Comparison of ENCODE assay signal across 16 cellular contexts in the genomic region with DNA sequence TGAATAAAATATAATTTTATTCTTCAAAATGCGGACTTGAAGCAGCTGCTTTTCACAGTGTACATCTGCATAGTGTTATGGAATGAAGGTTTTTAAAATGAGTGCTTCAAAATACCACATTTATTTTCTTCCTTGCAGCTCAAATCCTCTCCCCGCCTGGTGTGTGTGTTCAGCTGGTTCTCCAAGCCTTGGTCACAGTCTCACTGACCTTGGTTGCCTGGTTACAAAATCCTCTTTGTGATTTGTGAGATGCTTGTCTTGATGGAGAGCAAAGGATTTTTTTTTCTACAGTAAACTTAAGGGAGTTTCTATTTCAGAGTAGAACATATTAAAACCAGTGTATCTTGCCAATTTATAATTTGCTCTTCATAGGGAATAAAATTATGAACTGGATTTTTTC.
DNase-seq lines count a peak whose midpoint lies in the region; ATAC-seq and TF ChIP-seq lines count a peak whose summit lies in the region.
"Had no signal": no experiment of that assay in that cellular context is flagged by ENCODE, and none has a peak within 500 bp of the region (broad histone marks: within the 10 kb centered on the region; RNA-seq: fewer than 3 reads in every experiment).

No MANE protein-coding gene starts in this region.

- CTCF ChIA-PET in WTC11 (lab: Charles Lee): no interaction called here

- TF ChIP-seq POLR2A in testis (IDR thresholded peaks at IDR 0.05): no peak

- POLR2A ChIA-PET in WTC11 (lab: Charles Lee): no interaction called here

- ATAC-seq in WTC11: no peak
- ATAC-seq: K562 had no signal

- H3K4me3 Mint-ChIP-seq in WTC11: no peak overlapping the region
- H3K4me3 Mint-ChIP-seq: naive B cell had no signal

- TF ChIP-seq CTCF in foreskin fibroblast (IDR thresholded peaks at IDR 0.05; ENCODE audit: low read depth, low read length) (no peak), testis (IDR thresholded peaks at IDR 0.05) (no peak), WTC11 (IDR thresholded peaks at IDR 0.05) (no peak)

- WGBS in testis, 2 donors: 42 to 49% methylated on average over 2 of the region's 2 CpGs

- no peaks in the 10 kb centered on the region for H3K4me1 Mint-ChIP-seq in WTC11
- H3K4me1 Mint-ChIP-seq: naive B cell had no signal

- H3K4me1 ChIP-seq in SJCRH30: peaks cover 27% of the 10 kb centered on the region
- H3K4me1 ChIP-seq in testis: no peaks in the 10 kb centered on the region

- H3K4me3 ChIP-seq in SJCRH30 (no peak overlapping the region), foreskin fibroblast (ENCODE audit: low read depth in 1 of 2, low read length in 2 of 2) (no peak overlapping the region), testis (no peak overlapping the region)
- H3K4me3 ChIP-seq: K562, smooth muscle cell had no signal

- H3K9me3 Mint-ChIP-seq in WTC11: no peaks in the 10 kb centered on the region
- H3K9me3 Mint-ChIP-seq: naive B cell had no signal

- H3K27me3 ChIP-seq in SJCRH30: no peaks in the 10 kb centered on the region
- H3K27me3 ChIP-seq in testis: no peaks in the 10 kb centered on the region

- intact Hi-C loops in testis (cut with DNase I; ENCODE audit: low total_unique reads): no loop called here

- H3K9me3 ChIP-seq in SJCRH30 (replicated peaks) (no peaks in the 10 kb centered on the region), testis (no peaks in the 10 kb centered on the region)

- H3K36me3 ChIP-seq in SJCRH30 (no peaks in the 10 kb centered on the region), testis (ENCODE audit: low read depth, missing control alignments) (no peaks in the 10 kb centered on the region)

- no peaks in the 10 kb centered on the region for H3K27me3 Mint-ChIP-seq in WTC11 (ENCODE audit: low read depth)
- H3K27me3 Mint-ChIP-seq: naive B cell had no signal

- H3K36me3 Mint-ChIP-seq in WTC11: no peaks in the 10 kb centered on the region
- H3K36me3 Mint-ChIP-seq: naive B cell had no signal

- DNase-seq in NCI-H510A treated with DMSO at 0.1 percent for 48 hours (lab: John Stamatoyannopoulos, UW) (peak; percentile 12), NCI-H510A (lab: John Stamatoyannopoulos, UW) (no peak), SJCRH30 (peak; percentile 64 to 78), foreskin fibroblast (peak; percentile 45 to 69), testis (peak; percentile 55), WTC11 (ENCODE audit: low spot score) (no peak), MV-4-11 (lab: John Stamatoyannopoulos, UW) (no peak)
- DNase-seq in activated CD8-positive, alpha-beta memory T cell treated with anti-CD3 and anti-CD28 coated beads for 24 hours: no peak
- DNase-seq: ACHN; activated CD4-positive, CD25-positive, alpha-beta regulatory T cell; activated T-cell treated with anti-CD3 and anti-CD28 coated beads, Interleukin-2, amount 50 U/mL, for 48 hours; EL; naive B cell; NCI-H2171 treated with DMSO at 0.1 percent for 48 hours had no signal

- peak overlapping the region; percentile 37; the same call in 1 of the 2 replicates for H3K27ac ChIP-seq in SJCRH30
- no peak overlapping the region for H3K27ac ChIP-seq in testis

- H3K27ac Mint-ChIP-seq in WTC11: no peak overlapping the region
- H3K27ac Mint-ChIP-seq: naive B cell had no signal

TF ChIP-seq in WTC11, 78 proteins besides CTCF, POLR2A, EP300 and RAD21:
- TF ChIP-seq KAT7 (CRISPR knock-in tag; IDR thresholded peaks at IDR 0.05; ENCODE audit: borderline replicate concordance) (no peak), RELA (CRISPR knock-in tag; IDR thresholded peaks at IDR 0.05; ENCODE audit: borderline replicate concordance) (no peak), SP1 (CRISPR knock-in tag; conservative IDR thresholded peaks at IDR 0.05) (no peak)
TF ChIP-seq in WTC11: peak in this region for 0.

Comparison
In these comparisons a context has a peak if more than half of its experiments do, and no peak if none do; other contexts are left out.
1. DNase-seq: peak in NCI-H510A treated with DMSO at 0.1 percent for 48 hours (single experiment), SJCRH30 (2 of 2), foreskin fibroblast (2 of 2) and testis (single experiment); none in NCI-H510A (single experiment), WTC11 (single experiment), activated CD8-positive, alpha-beta memory T cell treated with anti-CD3 and anti-CD28 coated beads for 24 hours (single experiment) and MV-4-11 (single experiment).